Comparison of ENCODE assay signal across 27 cellular contexts in genomic region chr10:80268266-80268665, GRCh38. TPM values are rescaled to one million over a fixed set of nuclear protein-coding genes. Genes with fewer than 3 reads are reported as not detected.
"Had no signal": no experiment of that assay in that cellular context is flagged by ENCODE, and none has a peak within 500 bp of the region (broad histone marks: within the 10 kb centered on the region; RNA-seq: fewer than 3 reads in every experiment).

No MANE protein-coding gene starts in this region.

- H3K4me3 Mint-ChIP-seq: activated CD4-positive, alpha-beta T cell treated with anti-CD3 and anti-CD28 coated beads, Interleukin-2, amount 10 ng/mL, durations not matched to agents 7 days and 5 days; activated CD8-positive, alpha-beta T cell treated with anti-CD3 and anti-CD28 coated beads for 36 hours; activated naive CD4-positive, alpha-beta T cell treated with anti-CD3 and anti-CD28 coated beads, Interleukin-2, amount 50 U/mL, for 24 hours; nephron; stimulated activated memory B cell treated with anti-CD40 and anti-IgM and Interleukin-4, amounts not matched to agents 10 μg/mL and 1 μg/mL and 100 μg/mL, for 72 hours had no signal

- H3K27me3 ChIP-seq: body of pancreas, cardiac muscle cell, neutrophil, stomach, suprapubic skin, tibial nerve had no signal

- H3K27ac Mint-ChIP-seq: activated CD4-positive, alpha-beta T cell treated with anti-CD3 and anti-CD28 coated beads, Interleukin-2, amount 10 ng/mL, durations not matched to agents 7 days and 5 days; activated CD8-positive, alpha-beta T cell treated with anti-CD3 and anti-CD28 coated beads for 36 hours; activated naive CD4-positive, alpha-beta T cell treated with anti-CD3 and anti-CD28 coated beads, Interleukin-2, amount 50 U/mL, for 24 hours; nephron; stimulated activated memory B cell treated with anti-CD40 and anti-IgM and Interleukin-4, amounts not matched to agents 10 μg/mL and 1 μg/mL and 100 μg/mL, for 72 hours had no signal

- H3K27ac ChIP-seq: body of pancreas, cardiac muscle cell, gastroesophageal sphincter, neutrophil, parathyroid adenoma, skin epidermis, stomach, suprapubic skin, tibial nerve, VCaP had no signal

- H2AFZ ChIP-seq: parathyroid adenoma had no signal

- H3K9me3 ChIP-seq: body of pancreas, gastroesophageal sphincter, neutrophil, stomach, suprapubic skin, tibial nerve had no signal

- H3K9me3 Mint-ChIP-seq: activated CD4-positive, alpha-beta T cell treated with anti-CD3 and anti-CD28 coated beads, Interleukin-2, amount 10 ng/mL, durations not matched to agents 7 days and 5 days; activated naive CD4-positive, alpha-beta T cell treated with anti-CD3 and anti-CD28 coated beads, Interleukin-2, amount 50 U/mL, for 24 hours had no signal

- H3K4me1 Mint-ChIP-seq: activated CD4-positive, alpha-beta T cell treated with anti-CD3 and anti-CD28 coated beads, Interleukin-2, amount 10 ng/mL, durations not matched to agents 7 days and 5 days; activated naive CD4-positive, alpha-beta T cell treated with anti-CD3 and anti-CD28 coated beads, Interleukin-2, amount 50 U/mL, for 24 hours; stimulated activated memory B cell treated with anti-CD40 and anti-IgM and Interleukin-4, amounts not matched to agents 10 μg/mL and 1 μg/mL and 100 μg/mL, for 72 hours had no signal

- H3K9ac ChIP-seq: parathyroid adenoma had no signal

- DNase-seq: activated CD4-positive, alpha-beta T cell treated with anti-CD3 and anti-CD28 coated beads, Interleukin-2, amount 10 ng/mL, durations not matched to agents 7 days and 5 days; activated CD8-positive, alpha-beta T cell treated with anti-CD3 and anti-CD28 coated beads for 36 hours; activated gamma-delta T cell treated with Interleukin-2 at 50 U/mL for 16 hours; anterior cingulate cortex; body of pancreas; head of caudate nucleus; left ventricle myocardium superior; right cardiac atrium; stimulated activated CD4-positive, alpha-beta T cell treated with anti-CD3 and anti-CD28 coated beads, Interleukin-2, amount 100 ng/mL, for 24 hours; stomach had no signal

- H3K36me3 ChIP-seq: cardiac muscle cell, gastroesophageal sphincter, neutrophil, stomach, suprapubic skin, tibial nerve had no signal

- H3K4me3 ChIP-seq: body of pancreas, cardiac muscle cell, gastroesophageal sphincter, skin epidermis, stomach, suprapubic skin, tibial nerve had no signal

- H3K79me2 ChIP-seq: parathyroid adenoma had no signal

- ATAC-seq: activated CD4-positive, CD25-positive, alpha-beta regulatory T cell treated with anti-CD3 and anti-CD28 coated beads, Interleukin-2, amount 50 U/mL, for 24 hours; activated CD8-positive, alpha-beta T cell treated with anti-CD3 and anti-CD28 coated beads for 36 hours; body of pancreas; gastroesophageal sphincter; left ventricle myocardium superior; right cardiac atrium; stimulated activated memory B cell treated with anti-CD40 and anti-IgM and Interleukin-4, amounts not matched to agents 10 μg/mL and 1 μg/mL and 100 μg/mL, for 72 hours had no signal

- H3K4me1 ChIP-seq: gastroesophageal sphincter, parathyroid adenoma, stomach, suprapubic skin, tibial nerve had no signal

- H3K36me3 Mint-ChIP-seq: activated naive CD4-positive, alpha-beta T cell treated with anti-CD3 and anti-CD28 coated beads, Interleukin-2, amount 50 U/mL, for 24 hours; stimulated activated memory B cell treated with anti-CD40 and anti-IgM and Interleukin-4, amounts not matched to agents 10 μg/mL and 1 μg/mL and 100 μg/mL, for 72 hours had no signal

RNA-seq across cellular contexts. Expression of gene MAT1A, which starts 21.2 kb away (rescaled TPM):
- total RNA-seq: activated CD4-positive, alpha-beta T cell treated with anti-CD3 and anti-CD28 coated beads, Interleukin-2, amount 10 ng/mL, durations not matched to agents 7 days and 5 days; activated CD8-positive, alpha-beta T cell treated with anti-CD3 and anti-CD28 coated beads for 36 hours; chondrocyte; epithelial cell of proximal tubule; fibroblast of lung; gastroesophageal sphincter; left ventricle myocardium superior; pulmonary artery endothelial cell; stomach; T-helper 2 cell treated with Interferon-gamma antibody and Interleukin-4, amounts not matched to agents 100 ng/mL and 5 ng/mL, for 36 hours; tibial nerve had no signal
- polyA plus RNA-seq: fibroblast of lung had no signal
